In genomic region chr2:128454980-128455709, GRCh38 we compare ENCODE assay signal across 18 cellular contexts.
DNase-seq lines count a peak whose midpoint lies in the region; ATAC-seq and TF ChIP-seq lines count a peak whose summit lies in the region.
"Had no signal": no experiment of that assay in that cellular context is flagged by ENCODE, and none has a peak within 500 bp of the region (broad histone marks: within the 10 kb centered on the region; RNA-seq: fewer than 3 reads in every experiment).

No MANE protein-coding gene starts in this region.

- H3K4me1 ChIP-seq in H9 (ENCODE audit: insufficient read depth, low read length) (no peaks in the 10 kb centered on the region), tibial artery (no peaks in the 10 kb centered on the region)

- no peak overlapping the region for H3K4ac ChIP-seq in H9 (ENCODE audit: low read depth, low read length)

- no peaks in the 10 kb centered on the region for H3K79me1 ChIP-seq in H9 (ENCODE audit: insufficient read depth, low read depth, low read length, poor library complexity, severe bottlenecking)

- no peak overlapping the region for H2BK5ac ChIP-seq in H9 (ENCODE audit: insufficient read length, low read length)

- no peak overlapping the region for H3T11ph ChIP-seq in H9 (ENCODE audit: low read length)

- no peak overlapping the region for H3K23ac ChIP-seq in H9 (ENCODE audit: insufficient read length, low read depth, low read length)

- H3K4me3 ChIP-seq in tibial artery = no peak overlapping the region

- no peaks in the 10 kb centered on the region for H3K23me2 ChIP-seq in H9 (ENCODE audit: insufficient read length, low read depth, low read length, poor library complexity, severe bottlenecking)

- no peak overlapping the region for H3K27ac ChIP-seq in H9 (ENCODE audit: insufficient read length, low read depth, low read length)
- no peak overlapping the region for H3K27ac ChIP-seq in tibial artery

- no CpG with 5 or more reads among the region's 11 CpGs for WGBS in H9 (ENCODE audit: extremely low coverage, insufficient read length, low lambda C conversion rate)

- DNase-seq in H9 (peak; percentile 8), mesenteric fat pad (ENCODE audit: low spot score) (peak; percentile 74), tibial artery (peak; percentile 9 to 33), progenitor cell of endocrine pancreas (ENCODE audit: low spot score, unreplicated experiment) (no peak)
- DNase-seq in activated CD8-positive, alpha-beta memory T cell treated with anti-CD3 and anti-CD28 coated beads, Interleukin-2, amount 50 U/mL, for 48 hours = peak; percentile 36
- no peak for DNase-seq in activated CD4-positive, alpha-beta T cell treated with anti-CD3 and anti-CD28 coated beads, Interleukin-2, amount 10 ng/mL, durations not matched to agents 7 days and 5 days
- DNase-seq: ACHN; CD4-positive, alpha-beta memory T cell; DMS79 treated with DMSO at 0.1 percent for 48 hours; GDM1; GOT3; HFFc6; KBM-7; NCI-H146; NCI-H2081 treated with DMSO at 0.1 percent for 48 hours; NCI-H524 had no signal

- H4K20me1 ChIP-seq in H9 (ENCODE audit: control insufficient read depth, insufficient read depth, insufficient read length) = no peaks in the 10 kb centered on the region

- H3K4me3 Mint-ChIP-seq in H9 (no peak overlapping the region), progenitor cell of endocrine pancreas (ENCODE audit: low read depth) (no peak overlapping the region)
- no peak overlapping the region for H3K4me3 Mint-ChIP-seq in activated CD4-positive, alpha-beta T cell treated with anti-CD3 and anti-CD28 coated beads, Interleukin-2, amount 10 ng/mL, durations not matched to agents 7 days and 5 days
- H3K4me3 Mint-ChIP-seq: B cell; CD4-positive, alpha-beta memory T cell; HFFc6 had no signal

- H3K9me3 Mint-ChIP-seq in H9 (peaks cover 10 to 16% of the 10 kb centered on the region in 2 experiments; a peak in 4 of 5 replicates), progenitor cell of endocrine pancreas (ENCODE audit: low read depth) (peaks cover 3% of the 10 kb centered on the region)
- peaks cover 2% of the 10 kb centered on the region for H3K9me3 Mint-ChIP-seq in activated CD4-positive, alpha-beta T cell treated with anti-CD3 and anti-CD28 coated beads, Interleukin-2, amount 10 ng/mL, durations not matched to agents 7 days and 5 days
- H3K9me3 Mint-ChIP-seq: HFFc6 had no signal

- H3K79me2 ChIP-seq in H9 (ENCODE audit: insufficient read depth, low read length) = no peaks in the 10 kb centered on the region

- H2BK120ac ChIP-seq in H9 (ENCODE audit: low read depth, low read length, poor library complexity, severe bottlenecking) = no peak overlapping the region

- no peak overlapping the region for H4K5ac ChIP-seq in H9 (ENCODE audit: insufficient read length, low read depth, low read length)

- CTCF ChIA-PET in activated CD4-positive, alpha-beta T cell treated with anti-CD3 and anti-CD28 coated beads, Interleukin-2, amount 10 ng/mL, durations not matched to agents 7 days and 5 days (lab: Charles Lee) = no interaction called here

- no peak overlapping the region for H3K18ac ChIP-seq in H9 (ENCODE audit: insufficient read length, low read depth, low read length)

- H3K27me3 ChIP-seq in H9 (ENCODE audit: insufficient read depth, low read length) = no peaks in the 10 kb centered on the region
- H3K27me3 ChIP-seq in tibial artery = no peaks in the 10 kb centered on the region

- H2AFZ ChIP-seq in H9 (ENCODE audit: low read length) = no peak overlapping the region

- H3K4me2 ChIP-seq in H9 (ENCODE audit: insufficient read depth, insufficient read length, low read length) = no peak overlapping the region

- intact Hi-C loops in tibial artery (cut with DNase I; ENCODE audit: low total_unique reads) = no loop called here

- H2BK15ac ChIP-seq in H9 (ENCODE audit: low read depth, low read length) = no peak overlapping the region

- H3K27me3 Mint-ChIP-seq in H9 (ENCODE audit: low read depth) (peaks cover 11% of the 10 kb centered on the region), progenitor cell of endocrine pancreas (peaks cover 10% of the 10 kb centered on the region)
- no peaks in the 10 kb centered on the region for H3K27me3 Mint-ChIP-seq in activated CD4-positive, alpha-beta T cell treated with anti-CD3 and anti-CD28 coated beads, Interleukin-2, amount 10 ng/mL, durations not matched to agents 7 days and 5 days

- POLR2A ChIA-PET in activated CD4-positive, alpha-beta T cell treated with anti-CD3 and anti-CD28 coated beads, Interleukin-2, amount 10 ng/mL, durations not matched to agents 7 days and 5 days (lab: Charles Lee) = no interaction called here

- no peak overlapping the region for H3K56ac ChIP-seq in H9 (ENCODE audit: insufficient read length, low read depth, low read length)

- no peak overlapping the region for H2BK12ac ChIP-seq in H9 (ENCODE audit: insufficient read length, low read depth, low read length)

- no peaks in the 10 kb centered on the region for H3K36me3 ChIP-seq in tibial artery

- H3K14ac ChIP-seq in H9 (ENCODE audit: insufficient read depth, low read length) = no peak overlapping the region; the same call in 1 of the 2 replicates

- H3K27ac Mint-ChIP-seq in H9 (0 out of 7 replicates have a peak overlapping the region, but pooled peaks of 1 of the 3 experiments have one; percentile 35), progenitor cell of endocrine pancreas (no peak overlapping the region)
- H3K27ac Mint-ChIP-seq in activated CD4-positive, alpha-beta T cell treated with anti-CD3 and anti-CD28 coated beads, Interleukin-2, amount 10 ng/mL, durations not matched to agents 7 days and 5 days = no peak overlapping the region
- H3K27ac Mint-ChIP-seq: B cell; CD4-positive, alpha-beta memory T cell; HFFc6 had no signal

- H3K9ac ChIP-seq in H9 (ENCODE audit: extremely low read depth, insufficient read length, low read length) = no peak overlapping the region

- no peak overlapping the region for H2AK5ac ChIP-seq in H9 (ENCODE audit: insufficient read length, low read length)

- H4K8ac ChIP-seq in H9 (replicated peaks; ENCODE audit: insufficient read length, low read depth, low read length) = no peak overlapping the region

- H3K9me3 ChIP-seq in H9 (ENCODE audit: control insufficient read depth, low read depth, low read length) (no peaks in the 10 kb centered on the region), tibial artery (no peaks in the 10 kb centered on the region)

- ATAC-seq in HG02759 (IDR thresholded peaks at IDR 0.05; ENCODE audit: unreplicated experiment) = no peak

- no peak overlapping the region for H2BK20ac ChIP-seq in H9 (ENCODE audit: low read depth, low read length, poor library complexity, severe bottlenecking)

- H3K36me3 Mint-ChIP-seq in H9 (ENCODE audit: insufficient read depth in 1 of 3, low read depth in 3 of 3) = peaks cover 0 to 10% (median 0%) of the 10 kb centered on the region in 3 experiments; a peak in 2 of 7 replicates
- H3K36me3 Mint-ChIP-seq in progenitor cell of endocrine pancreas (ENCODE audit: insufficient read depth) = no peaks in the 10 kb centered on the region
- no peaks in the 10 kb centered on the region for H3K36me3 Mint-ChIP-seq in activated CD4-positive, alpha-beta T cell treated with anti-CD3 and anti-CD28 coated beads, Interleukin-2, amount 10 ng/mL, durations not matched to agents 7 days and 5 days (ENCODE audit: low read depth)
- H3K36me3 Mint-ChIP-seq: CD4-positive, alpha-beta memory T cell had no signal

- TF ChIP-seq CTCF in H9 (conservative IDR thresholded peaks at IDR 0.05) (no peak), tibial artery (IDR thresholded peaks at IDR 0.05) (no peak), progenitor cell of endocrine pancreas (IDR thresholded peaks at IDR 0.05; ENCODE audit: unreplicated experiment) (no peak)

- H4K91ac ChIP-seq in H9 (ENCODE audit: insufficient read length, low read depth, low read length) = no peak overlapping the region

- peaks cover 0 to 3% of the 10 kb centered on the region in 2 experiments; a peak in 2 of 4 replicates for H3K4me1 Mint-ChIP-seq in H9
- H3K4me1 Mint-ChIP-seq in progenitor cell of endocrine pancreas (ENCODE audit: low read depth) = peaks cover 25% of the 10 kb centered on the region
- H3K4me1 Mint-ChIP-seq in activated CD4-positive, alpha-beta T cell treated with anti-CD3 and anti-CD28 coated beads, Interleukin-2, amount 10 ng/mL, durations not matched to agents 7 days and 5 days = no peaks in the 10 kb centered on the region
- H3K4me1 Mint-ChIP-seq: B cell; CD4-positive, alpha-beta memory T cell had no signal

Comparison
In these comparisons a context has a peak if more than half of its experiments do, and no peak if none do; other contexts are left out.
1. DNase-seq: peak in H9 (single experiment), activated CD8-positive, alpha-beta memory T cell treated with anti-CD3 and anti-CD28 coated beads, Interleukin-2, amount 50 U/mL, for 48 hours (single experiment), mesenteric fat pad (single experiment) and tibial artery (2 of 2); none in progenitor cell of endocrine pancreas (single experiment) and activated CD4-positive, alpha-beta T cell treated with anti-CD3 and anti-CD28 coated beads, Interleukin-2, amount 10 ng/mL, durations not matched to agents 7 days and 5 days (single experiment).